In the genomic region with DNA sequence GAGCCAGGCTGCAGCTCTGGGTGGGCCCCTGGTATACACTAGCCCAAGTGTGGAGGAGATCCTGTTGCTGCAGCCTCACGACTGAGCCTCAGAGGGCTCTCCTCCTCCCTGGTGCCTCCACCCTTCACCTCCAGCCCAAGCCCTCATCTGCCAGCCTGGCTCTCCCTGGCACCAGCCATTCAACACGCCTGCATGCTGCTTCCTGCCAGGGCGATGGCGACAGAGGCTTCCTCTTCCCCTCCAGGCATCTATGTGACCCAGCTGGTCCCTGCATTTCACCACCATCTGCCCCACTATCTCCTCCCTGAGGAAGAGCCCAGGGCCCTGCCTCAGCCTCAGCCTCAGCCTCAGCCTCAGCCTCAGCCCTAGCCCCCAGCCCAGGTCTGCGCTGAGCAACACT, we compare ENCODE assay signal across 19 cellular contexts. TPM values are rescaled to one million over a fixed set of nuclear protein-coding genes. Genes with fewer than 3 reads are reported as not detected.
DNase-seq lines count a peak whose midpoint lies in the region; ATAC-seq and TF ChIP-seq lines count a peak whose summit lies in the region.
"Had no signal": no experiment of that assay in that cellular context is flagged by ENCODE, and none has a peak within 500 bp of the region (broad histone marks: within the 10 kb centered on the region; RNA-seq: fewer than 3 reads in every experiment).

No MANE protein-coding gene starts in this region.

- TF ChIP-seq POLR2A in vagina (IDR thresholded peaks at IDR 0.05), result no peak

- H3K36me3 ChIP-seq in vagina, result no peaks in the 10 kb centered on the region
- H3K36me3 ChIP-seq: brain microvascular endothelial cell, prostate gland had no signal

- H3K4me1 Mint-ChIP-seq in activated naive CD8-positive, alpha-beta T cell treated with anti-CD3 and anti-CD28 coated beads, Interleukin-2, amount 10 ng/mL, durations not matched to agents 7 days and 5 days, result peaks cover 3% of the 10 kb centered on the region
- H3K4me1 Mint-ChIP-seq in activated naive CD8-positive, alpha-beta T cell treated with anti-CD3 and anti-CD28 coated beads, Interleukin-2, amount 50 U/mL, for 24 hours, result peaks cover 6% of the 10 kb centered on the region

- TF ChIP-seq CTCF in VCaP (conservative IDR thresholded peaks at IDR 0.05), result no peak
- no peak for TF ChIP-seq CTCF in vagina (IDR thresholded peaks at IDR 0.05)

- H3K27ac ChIP-seq in VCaP, result peak overlapping the region; percentile 97
- H3K27ac ChIP-seq in vagina, result peak overlapping the region; percentile 80
- H3K27ac ChIP-seq: A549, brain microvascular endothelial cell, heart left ventricle, prostate gland, tibial artery had no signal

- intact Hi-C loops in vagina (cut with DNase I), result no loop called here

- no peaks in the 10 kb centered on the region for H3K27me3 ChIP-seq in vagina
- H3K27me3 ChIP-seq: brain microvascular endothelial cell, heart left ventricle, tibial artery had no signal

- peaks cover 56% of the 10 kb centered on the region for H3K4me1 ChIP-seq in vagina
- H3K4me1 ChIP-seq: A549 had no signal

- no peaks in the 10 kb centered on the region for H3K9me3 ChIP-seq in vagina
- H3K9me3 ChIP-seq: A549, heart left ventricle, prostate gland, tibial artery had no signal

- H3K27me3 Mint-ChIP-seq in activated naive CD8-positive, alpha-beta T cell treated with anti-CD3 and anti-CD28 coated beads, Interleukin-2, amount 10 ng/mL, durations not matched to agents 7 days and 5 days, result no peaks in the 10 kb centered on the region
- no peaks in the 10 kb centered on the region for H3K27me3 Mint-ChIP-seq in activated naive CD8-positive, alpha-beta T cell treated with anti-CD3 and anti-CD28 coated beads, Interleukin-2, amount 50 U/mL, for 24 hours
- H3K27me3 Mint-ChIP-seq: activated naive CD8-positive, alpha-beta T cell; naive thymus-derived CD4-positive, alpha-beta T cell had no signal

- no peak for ATAC-seq in activated naive CD8-positive, alpha-beta T cell treated with anti-CD3 and anti-CD28 coated beads, Interleukin-2, amount 10 ng/mL, durations not matched to agents 7 days and 5 days (ENCODE audit: low read depth)
- ATAC-seq in activated naive CD8-positive, alpha-beta T cell treated with anti-CD3 and anti-CD28 coated beads, Interleukin-2, amount 50 U/mL, for 24 hours, result no peak
- no peak for ATAC-seq in GM19395 (IDR thresholded peaks at IDR 0.05; ENCODE audit: unreplicated experiment)
- ATAC-seq in GM18873 (IDR thresholded peaks at IDR 0.05; ENCODE audit: low FRiP score, unreplicated experiment), result no peak
- ATAC-seq: A549; heart left ventricle; naive thymus-derived CD4-positive, alpha-beta T cell had no signal

- H3K36me3 Mint-ChIP-seq in activated naive CD8-positive, alpha-beta T cell treated with anti-CD3 and anti-CD28 coated beads, Interleukin-2, amount 10 ng/mL, durations not matched to agents 7 days and 5 days, result no peaks in the 10 kb centered on the region
- H3K36me3 Mint-ChIP-seq in activated naive CD8-positive, alpha-beta T cell treated with anti-CD3 and anti-CD28 coated beads, Interleukin-2, amount 50 U/mL, for 24 hours (ENCODE audit: low read depth), result no peaks in the 10 kb centered on the region

- H3K9me3 Mint-ChIP-seq in activated naive CD8-positive, alpha-beta T cell treated with anti-CD3 and anti-CD28 coated beads, Interleukin-2, amount 10 ng/mL, durations not matched to agents 7 days and 5 days, result no peaks in the 10 kb centered on the region
- no peaks in the 10 kb centered on the region for H3K9me3 Mint-ChIP-seq in activated naive CD8-positive, alpha-beta T cell treated with anti-CD3 and anti-CD28 coated beads, Interleukin-2, amount 50 U/mL, for 24 hours
- H3K9me3 Mint-ChIP-seq: activated CD4-positive, alpha-beta T cell treated with anti-CD3 and anti-CD28 coated beads, Interleukin-2, amount 10 ng/mL, durations not matched to agents 24 days and 14 days; naive thymus-derived CD4-positive, alpha-beta T cell had no signal

- H3K27ac Mint-ChIP-seq in activated naive CD8-positive, alpha-beta T cell treated with anti-CD3 and anti-CD28 coated beads, Interleukin-2, amount 10 ng/mL, durations not matched to agents 7 days and 5 days, result no peak overlapping the region
- no peak overlapping the region for H3K27ac Mint-ChIP-seq in activated naive CD8-positive, alpha-beta T cell treated with anti-CD3 and anti-CD28 coated beads, Interleukin-2, amount 50 U/mL, for 24 hours
- H3K27ac Mint-ChIP-seq: activated CD4-positive, alpha-beta T cell treated with anti-CD3 and anti-CD28 coated beads, Interleukin-2, amount 10 ng/mL, durations not matched to agents 24 days and 14 days; activated naive CD8-positive, alpha-beta T cell; naive thymus-derived CD4-positive, alpha-beta T cell had no signal

- H3K4me3 Mint-ChIP-seq in activated naive CD8-positive, alpha-beta T cell treated with anti-CD3 and anti-CD28 coated beads, Interleukin-2, amount 10 ng/mL, durations not matched to agents 7 days and 5 days, result no peak overlapping the region
- no peak overlapping the region for H3K4me3 Mint-ChIP-seq in activated naive CD8-positive, alpha-beta T cell treated with anti-CD3 and anti-CD28 coated beads, Interleukin-2, amount 50 U/mL, for 24 hours
- H3K4me3 Mint-ChIP-seq: activated CD4-positive, alpha-beta T cell treated with anti-CD3 and anti-CD28 coated beads, Interleukin-2, amount 10 ng/mL, durations not matched to agents 24 days and 14 days; activated naive CD8-positive, alpha-beta T cell; naive thymus-derived CD4-positive, alpha-beta T cell had no signal

- DNase-seq in activated naive CD8-positive, alpha-beta T cell treated with anti-CD3 and anti-CD28 coated beads, Interleukin-2, amount 10 ng/mL, durations not matched to agents 7 days and 5 days, result peak; percentile 19
- no peak for DNase-seq in activated naive CD8-positive, alpha-beta T cell treated with anti-CD3 and anti-CD28 coated beads, Interleukin-2, amount 50 U/mL, for 24 hours
- DNase-seq in islet precursor cell, result peak; percentile 35
- peak in 1 of 2 donors; percentile 84 for DNase-seq in vagina (ENCODE audit: extremely low spot score in 2 of 2)
- DNase-seq in nucleus accumbens (lab: John Stamatoyannopoulos, UW), result no peak
- DNase-seq: activated CD4-positive, alpha-beta T cell treated with anti-CD3 and anti-CD28 coated beads, Interleukin-2, amount 10 ng/mL, durations not matched to agents 24 days and 14 days; brain microvascular endothelial cell; DMS53; NCI-H187 treated with DMSO at 0.1 percent for 48 hours; stimulated activated CD4-positive, alpha-beta T cell treated with anti-CD3 and anti-CD28 coated beads, Interleukin-12 subunit alpha, Interleukin-12 subunit beta, amount 100 ng/mL, for 4 hours had no signal

- H3K4me3 ChIP-seq in vagina, result no peak overlapping the region
- H3K4me3 ChIP-seq: A549, heart left ventricle, prostate gland, tibial artery had no signal

- POLR2A ChIA-PET in activated naive CD8-positive, alpha-beta T cell treated with anti-CD3 and anti-CD28 coated beads, Interleukin-2, amount 10 ng/mL, durations not matched to agents 7 days and 5 days (lab: Charles Lee), result interaction anchor here (0.5 kb wide), 1 partner anchor 310 kb away, joined by 4 read pairs; no protein-coding TSS in a partner anchor

RNA-seq across cellular contexts. Expression of gene ANGPTL2, which starts 54.8 kb away (rescaled TPM):
- not detected for total RNA-seq in activated naive CD8-positive, alpha-beta T cell treated with anti-CD3 and anti-CD28 coated beads, Interleukin-2, amount 10 ng/mL, durations not matched to agents 7 days and 5 days
- 65.8 TPM for total RNA-seq in vagina
- total RNA-seq: activated CD4-positive, alpha-beta T cell treated with anti-CD3 and anti-CD28 coated beads, Interleukin-2, amount 10 ng/mL, durations not matched to agents 24 days and 14 days; naive thymus-derived CD4-positive, alpha-beta T cell had no signal

Comparison
In these comparisons a context has a peak if more than half of its experiments do, and no peak if none do; other contexts are left out.
1. DNase-seq: peak in activated naive CD8-positive, alpha-beta T cell treated with anti-CD3 and anti-CD28 coated beads, Interleukin-2, amount 10 ng/mL, durations not matched to agents 7 days and 5 days (single experiment) and islet precursor cell (single experiment); none in activated naive CD8-positive, alpha-beta T cell treated with anti-CD3 and anti-CD28 coated beads, Interleukin-2, amount 50 U/mL, for 24 hours (single experiment) and nucleus accumbens (0 of 56).
2. RNA of gene ANGPTL2, which starts 54.8 kb away (total RNA-seq): 65.8 TPM in vagina (single experiment); not detected in activated naive CD8-positive, alpha-beta T cell treated with anti-CD3 and anti-CD28 coated beads, Interleukin-2, amount 10 ng/mL, durations not matched to agents 7 days and 5 days; every median in the first group is over 10 times any median in the second.